ENCODE assay signal across 16 cellular contexts in genomic region chr5:105530716-105531261, GRCh38.
DNase-seq lines count a peak whose midpoint lies in the region; ATAC-seq, FAIRE-seq and TF ChIP-seq lines count a peak whose summit lies in the region.
"Had no signal": no experiment of that assay in that cellular context is flagged by ENCODE, and none has a peak within 500 bp of the region (broad histone marks: within the 10 kb centered on the region; RNA-seq: fewer than 3 reads in every experiment).

No MANE protein-coding gene starts in this region.

- DNase-seq in GM23338 (ENCODE audit: low spot score): peak; percentile 9
- peak; percentile 62 for DNase-seq in epithelial cell of esophagus (ENCODE audit: low read depth)
- peak; percentile 44 for DNase-seq in neural progenitor cell (ENCODE audit: low spot score)
- DNase-seq in type B pancreatic cell (ENCODE audit: extremely low spot score, unreplicated experiment): no peak
- DNase-seq in mucosa of gallbladder (ENCODE audit: low spot score): no peak
- DNase-seq in frontal cortex (ENCODE audit: low spot score in 2 of 2): no peak
- DNase-seq: 8988T; AML-193; Calu3; CD4-positive, CD25-positive, alpha-beta regulatory T cell; DMS 273 treated with DMSO at 0.1 percent for 48 hours had no signal

- no peaks in the 10 kb centered on the region for H3K4me1 ChIP-seq in GM23338 (ENCODE audit: insufficient read depth)
- peaks cover 3% of the 10 kb centered on the region for H3K4me1 ChIP-seq in neural progenitor cell
- H3K4me1 ChIP-seq: BLaER1 treated with 17β-estradiol and CSF1 and Interleukin-3, amounts not matched to agents 10 nM and 100 nM had no signal

- H3K36me3 ChIP-seq in GM23338 (ENCODE audit: insufficient read depth) (0 out of 2 replicates have a peak, but pooled peaks cover 4% of the 10 kb centered on the region), SU-DHL-6 (ENCODE audit: low read length) (no peaks in the 10 kb centered on the region), neural progenitor cell (no peaks in the 10 kb centered on the region)
- H3K36me3 ChIP-seq: BLaER1 treated with 17β-estradiol and CSF1 and Interleukin-3, amounts not matched to agents 10 nM and 100 nM had no signal

- no peak for FAIRE-seq in frontal cortex (lab: Jason Lieb, UNC)
- FAIRE-seq: GM12878, GM18507, H54 had no signal

- H3K9me2 ChIP-seq in GM23338 (ENCODE audit: insufficient read depth): peaks cover 11% of the 10 kb centered on the region
- no peaks in the 10 kb centered on the region for H3K9me2 ChIP-seq in SU-DHL-6 (replicated peaks; ENCODE audit: insufficient read depth, low read length)

- H3K9me3 ChIP-seq in SU-DHL-6 (ENCODE audit: insufficient read depth, low read length): no peaks in the 10 kb centered on the region
- no peaks in the 10 kb centered on the region for H3K9me3 ChIP-seq in neural progenitor cell (ENCODE audit: low read depth)

- H3K4me3 ChIP-seq in GM23338 (no peak overlapping the region), SU-DHL-6 (ENCODE audit: insufficient read depth, low read length, poor library complexity, severe bottlenecking) (no peak overlapping the region), epithelial cell of esophagus (ENCODE audit: low read length) (no peak overlapping the region), neural progenitor cell (no peak overlapping the region)
- H3K4me3 ChIP-seq: BLaER1 treated with 17β-estradiol and CSF1 and Interleukin-3, amounts not matched to agents 10 nM and 100 nM; GM12878 had no signal

- peak overlapping the region; percentile 45; the same call in 1 of the 2 replicates for H2AFZ ChIP-seq in GM23338
- H2AFZ ChIP-seq in SU-DHL-6 (ENCODE audit: low read depth, low read length, severe bottlenecking): peak overlapping the region; percentile 56
- H2AFZ ChIP-seq in neural progenitor cell (replicated peaks): no peak overlapping the region

- no peak for ATAC-seq in GM23338
- ATAC-seq: GM12878 had no signal

- H3K4me3 Mint-ChIP-seq in GM23338: no peak overlapping the region
- no peak overlapping the region for H3K4me3 Mint-ChIP-seq in neural progenitor cell
- no peak overlapping the region for H3K4me3 Mint-ChIP-seq in type B pancreatic cell
- H3K4me3 Mint-ChIP-seq: CD4-positive, CD25-positive, alpha-beta regulatory T cell had no signal

- H3K27me3 Mint-ChIP-seq in GM23338 (ENCODE audit: insufficient read depth, low read depth, poor library complexity) (no peaks in the 10 kb centered on the region), neural progenitor cell (ENCODE audit: insufficient read depth, low read depth) (peaks cover 6% of the 10 kb centered on the region), type B pancreatic cell (no peaks in the 10 kb centered on the region)
- H3K27me3 Mint-ChIP-seq: CD4-positive, CD25-positive, alpha-beta regulatory T cell had no signal

- H3F3A ChIP-seq in GM23338 (replicated peaks; ENCODE audit: low read depth) (no peaks in the 10 kb centered on the region), SU-DHL-6 (ENCODE audit: insufficient read depth) (no peaks in the 10 kb centered on the region), neural progenitor cell (ENCODE audit: low read depth) (peaks cover 9% of the 10 kb centered on the region)

- H3K9ac ChIP-seq in SU-DHL-6 (ENCODE audit: low read length) (no peak overlapping the region), neural progenitor cell (no peak overlapping the region)
- H3K9ac ChIP-seq: BLaER1 treated with 17β-estradiol and CSF1 and Interleukin-3, amounts not matched to agents 10 nM and 100 nM had no signal

- H3K4me2 ChIP-seq in GM23338: no peak overlapping the region
- H3K4me2 ChIP-seq in SU-DHL-6 (ENCODE audit: low read depth, low read length, poor library complexity, severe bottlenecking): no peak overlapping the region
- no peak overlapping the region for H3K4me2 ChIP-seq in neural progenitor cell

- H3K27ac Mint-ChIP-seq in GM23338 (no peak overlapping the region), neural progenitor cell (no peak overlapping the region), type B pancreatic cell (no peak overlapping the region)
- H3K27ac Mint-ChIP-seq: CD4-positive, CD25-positive, alpha-beta regulatory T cell had no signal

- peaks cover 22% of the 10 kb centered on the region for H3K36me3 Mint-ChIP-seq in GM23338 (ENCODE audit: low read depth)
- H3K36me3 Mint-ChIP-seq in neural progenitor cell: peaks cover 3% of the 10 kb centered on the region
- no peaks in the 10 kb centered on the region for H3K36me3 Mint-ChIP-seq in type B pancreatic cell
- H3K36me3 Mint-ChIP-seq: CD4-positive, CD25-positive, alpha-beta regulatory T cell had no signal

- no peak for TF ChIP-seq CTCF in GM23338 (conservative IDR thresholded peaks at IDR 0.05; ENCODE audit: low read depth in 2 of 2)
- no peak for TF ChIP-seq CTCF in SU-DHL-6 (IDR thresholded peaks at IDR 0.05; ENCODE audit: insufficient read depth, low read length, poor library complexity, severe bottlenecking)
- TF ChIP-seq CTCF in epithelial cell of esophagus (IDR thresholded peaks at IDR 0.05; ENCODE audit: insufficient read depth, low read depth, low read length, missing control alignments): no peak
- no peak for TF ChIP-seq CTCF in neural progenitor cell (IDR thresholded peaks at IDR 0.05)
- no peak for TF ChIP-seq CTCF in type B pancreatic cell (conservative IDR thresholded peaks at IDR 0.05)

- H3K27me3 ChIP-seq in GM23338 (ENCODE audit: insufficient read depth) (no peaks in the 10 kb centered on the region), SU-DHL-6 (ENCODE audit: low read length) (no peaks in the 10 kb centered on the region), neural progenitor cell (no peaks in the 10 kb centered on the region)
- H3K27me3 ChIP-seq: BLaER1 treated with 17β-estradiol and CSF1 and Interleukin-3, amounts not matched to agents 10 nM and 100 nM had no signal

- H3K79me2 ChIP-seq in GM23338 (replicated peaks; ENCODE audit: insufficient read depth) (no peaks in the 10 kb centered on the region), SU-DHL-6 (ENCODE audit: insufficient read depth, low read length) (no peaks in the 10 kb centered on the region), neural progenitor cell (ENCODE audit: low read depth) (no peaks in the 10 kb centered on the region)

- no peaks in the 10 kb centered on the region for H3K4me1 Mint-ChIP-seq in GM23338
- no peaks in the 10 kb centered on the region for H3K4me1 Mint-ChIP-seq in neural progenitor cell
- H3K4me1 Mint-ChIP-seq in type B pancreatic cell (ENCODE audit: unreplicated experiment): no peaks in the 10 kb centered on the region
- H3K4me1 Mint-ChIP-seq: CD4-positive, CD25-positive, alpha-beta regulatory T cell had no signal

- H3K27ac ChIP-seq in GM23338 (ENCODE audit: low read depth): no peak overlapping the region
- H3K27ac ChIP-seq in SU-DHL-6 (ENCODE audit: low read depth, low read length): no peak overlapping the region
- H3K27ac ChIP-seq in neural progenitor cell: peak overlapping the region; percentile 55
- H3K27ac ChIP-seq: BLaER1 treated with 17β-estradiol and CSF1 and Interleukin-3, amounts not matched to agents 10 nM and 100 nM had no signal

- H3K9me3 Mint-ChIP-seq in GM23338 (peaks cover 27% of the 10 kb centered on the region), neural progenitor cell (peaks cover 20% of the 10 kb centered on the region), type B pancreatic cell (peaks cover 15% of the 10 kb centered on the region)

- H4K20me1 ChIP-seq in GM23338 (replicated peaks; ENCODE audit: insufficient read depth) (no peaks in the 10 kb centered on the region), SU-DHL-6 (ENCODE audit: low read depth, low read length) (no peaks in the 10 kb centered on the region), neural progenitor cell (ENCODE audit: low read depth) (no peaks in the 10 kb centered on the region)
- H4K20me1 ChIP-seq: BLaER1 treated with 17β-estradiol and CSF1 and Interleukin-3, amounts not matched to agents 10 nM and 100 nM had no signal

TF ChIP-seq in GM23338, 12 proteins besides CTCF, POLR2A, EP300 and RAD21 (continues in another document):
- no peak for TF ChIP-seq EZH2 (IDR thresholded peaks at IDR 0.05; ENCODE audit: low read depth, unreplicated experiment)

Comparison
In these comparisons a context has a peak if more than half of its experiments do, and no peak if none do; other contexts are left out.
1. DNase-seq: peak in GM23338 (single experiment), epithelial cell of esophagus (single experiment) and neural progenitor cell (single experiment); none in type B pancreatic cell (single experiment), mucosa of gallbladder (single experiment) and frontal cortex (0 of 2).